In the genomic region with DNA sequence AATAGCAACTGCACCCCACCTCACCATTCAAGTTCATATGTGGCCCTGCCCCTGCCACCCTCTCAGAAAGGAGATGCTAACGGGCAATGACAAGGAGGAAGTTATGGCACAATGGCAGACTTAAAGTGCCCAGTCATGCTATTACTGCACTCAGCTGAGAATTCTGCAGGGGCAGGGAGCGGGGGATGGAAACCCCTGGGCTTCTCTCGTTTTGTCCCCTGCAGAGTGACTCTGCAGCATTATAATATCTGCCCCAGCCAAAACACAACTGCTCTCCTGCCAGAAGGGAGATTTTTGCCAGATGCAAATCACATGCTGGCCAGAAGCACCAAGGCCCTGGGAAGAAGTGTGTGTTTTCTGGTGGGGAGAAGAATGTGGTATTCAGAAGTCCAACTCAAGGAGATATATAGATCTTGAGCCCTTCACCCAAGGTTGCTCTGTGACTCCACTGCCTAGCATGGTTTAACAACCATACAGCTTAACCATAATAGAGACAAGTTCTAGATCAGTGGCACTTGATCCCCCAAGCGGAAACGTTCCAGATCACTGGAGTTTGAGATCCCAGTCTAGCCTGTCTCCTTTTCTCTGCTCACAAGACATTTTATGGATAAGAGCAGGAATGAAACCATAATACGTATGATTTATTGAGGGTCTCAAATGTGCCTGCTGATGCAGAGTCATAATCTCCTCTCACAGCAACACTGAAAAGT, we compare ENCODE assay signal across 12 cellular contexts.
A peak's percentile ranks its signal among the peaks of the same experiment; 100 is the strongest.
DNase-seq lines count a peak whose midpoint lies in the region; ATAC-seq and TF ChIP-seq lines count a peak whose summit lies in the region.
"Had no signal": no experiment of that assay in that cellular context is flagged by ENCODE, and none has a peak within 500 bp of the region (broad histone marks: within the 10 kb centered on the region; RNA-seq: fewer than 3 reads in every experiment).

No MANE protein-coding gene starts in this region.

- TF ChIP-seq CTCF in fibroblast of villous mesenchyme (IDR thresholded peaks at IDR 0.05; ENCODE audit: insufficient read depth, low read depth, low read length): no peak

- DNase-seq in H4 (ENCODE audit: low spot score) (peak; percentile 55), OCI-M1 (lab: John Stamatoyannopoulos, UW) (peak; percentile 82), fibroblast of villous mesenchyme (ENCODE audit: low read depth) (peak; percentile 33), renal cortical epithelial cell (ENCODE audit: low read depth) (peak; percentile 41), DMS 273 (lab: John Stamatoyannopoulos, UW; ENCODE audit: unreplicated experiment) (no peak), NCI-H1092 (lab: John Stamatoyannopoulos, UW) (no peak)
- DNase-seq in activated CD4-positive, alpha-beta T cell treated with anti-CD3 and anti-CD28 coated beads for 1 hour: no peak
- DNase-seq: activated CD8-positive, alpha-beta memory T cell treated with anti-CD3 and anti-CD28 coated beads for 24 hours; DMS 273 treated with DMSO at 0.1 percent for 48 hours; effector memory CD8-positive, alpha-beta T cell had no signal

- ATAC-seq in HG02642 (IDR thresholded peaks at IDR 0.05; ENCODE audit: poor library complexity, unreplicated experiment): no peak
- ATAC-seq: effector memory CD8-positive, alpha-beta T cell had no signal

- no peak overlapping the region for H3K4me3 ChIP-seq in fibroblast of villous mesenchyme (ENCODE audit: low read depth, low read length)
- H3K4me3 ChIP-seq: SJSA1 had no signal

Comparison
In these comparisons a context has a peak if more than half of its experiments do, and no peak if none do; other contexts are left out.
1. DNase-seq: peak in H4 (single experiment), OCI-M1 (single experiment), fibroblast of villous mesenchyme (single experiment) and renal cortical epithelial cell (single experiment); none in DMS 273 (single experiment), NCI-H1092 (single experiment) and activated CD4-positive, alpha-beta T cell treated with anti-CD3 and anti-CD28 coated beads for 1 hour (single experiment).